Comparison of ENCODE assay signal across 19 cellular contexts in the genomic region with DNA sequence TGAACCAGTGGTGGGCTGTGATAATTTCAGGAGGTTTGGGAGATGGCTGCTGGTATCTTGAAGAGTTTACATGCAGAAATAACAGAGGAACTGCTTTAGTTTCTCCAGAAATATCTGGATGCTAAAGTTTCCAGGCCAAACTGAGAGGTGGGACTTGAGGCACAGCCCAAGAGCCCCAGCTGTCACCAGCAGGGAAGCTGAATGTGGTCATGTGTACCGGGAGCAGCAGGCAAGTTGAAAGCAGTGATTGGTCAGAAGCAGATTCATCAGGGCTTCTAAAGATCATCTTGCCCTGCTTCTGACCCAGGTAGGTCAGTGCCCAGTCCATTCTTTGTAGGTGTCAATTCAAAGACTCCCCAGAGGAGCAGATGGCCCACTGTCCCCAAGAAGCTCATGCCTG. TPM values are rescaled to one million over a fixed set of nuclear protein-coding genes. Genes with fewer than 3 reads are reported as not detected.
DNase-seq lines count a peak whose midpoint lies in the region; FAIRE-seq and TF ChIP-seq lines count a peak whose summit lies in the region.
"Had no signal": no experiment of that assay in that cellular context is flagged by ENCODE, and none has a peak within 500 bp of the region (broad histone marks: within the 10 kb centered on the region; RNA-seq: fewer than 3 reads in every experiment).

No MANE protein-coding gene starts in this region.

- no peak overlapping the region for H3K4me3 ChIP-seq in astrocyte (ENCODE audit: insufficient read depth, low read depth, low read length)
- H3K4me3 ChIP-seq in keratinocyte (ENCODE audit: control insufficient read depth in 2 of 3, extremely low read depth in 1 of 3, insufficient read depth in 2 of 3, low read depth in 1 of 3, low read length in 3 of 3), result no peak overlapping the region
- H3K4me3 ChIP-seq: MG63 had no signal

- H3K9ac ChIP-seq in astrocyte (ENCODE audit: low read length) (no peak overlapping the region), keratinocyte (ENCODE audit: control insufficient read depth, extremely low read depth, insufficient read depth, low read length) (no peak overlapping the region)

- H3K79me2 ChIP-seq in astrocyte (ENCODE audit: insufficient read depth, low read length) (no peaks in the 10 kb centered on the region), keratinocyte (ENCODE audit: control insufficient read depth, insufficient read depth, low read length) (no peaks in the 10 kb centered on the region)

- CTCF ChIA-PET in activated naive CD4-positive, alpha-beta T cell treated with anti-CD3 and anti-CD28 coated beads for 36 hours (lab: Charles Lee), result no interaction called here

- H3K27me3 ChIP-seq in astrocyte (ENCODE audit: insufficient read depth, low read length) (peaks cover 4% of the 10 kb centered on the region), keratinocyte (ENCODE audit: control insufficient read depth, extremely low read depth, insufficient read depth, low read length) (no peaks in the 10 kb centered on the region)
- H3K27me3 ChIP-seq: MG63 had no signal

- H3K4me3 Mint-ChIP-seq in activated naive CD4-positive, alpha-beta T cell treated with anti-CD3 and anti-CD28 coated beads for 36 hours, result no peak overlapping the region
- H3K4me3 Mint-ChIP-seq in astrocyte (ENCODE audit: unreplicated experiment), result no peak overlapping the region

- H3K9me3 Mint-ChIP-seq in activated naive CD4-positive, alpha-beta T cell treated with anti-CD3 and anti-CD28 coated beads for 36 hours, result no peaks in the 10 kb centered on the region
- H3K9me3 Mint-ChIP-seq in astrocyte (ENCODE audit: unreplicated experiment), result peaks cover 2% of the 10 kb centered on the region

- H4K20me1 ChIP-seq in astrocyte (ENCODE audit: insufficient read depth, low read length), result no peaks in the 10 kb centered on the region
- no peaks in the 10 kb centered on the region for H4K20me1 ChIP-seq in keratinocyte (ENCODE audit: control insufficient read depth, extremely low read depth, insufficient read depth, low read length)

- H2AFZ ChIP-seq in astrocyte (ENCODE audit: low read depth, low read length), result no peak overlapping the region
- H2AFZ ChIP-seq in keratinocyte (ENCODE audit: control insufficient read depth, low read length), result no peak overlapping the region

- dilution Hi-C loops in keratinocyte (cut with MboI; ENCODE audit: extremely low pct_ligation_motif_present, low sequenced_read_pairs), result no loop called here

- H3K27ac Mint-ChIP-seq in activated naive CD4-positive, alpha-beta T cell treated with anti-CD3 and anti-CD28 coated beads for 36 hours, result peak overlapping the region; percentile 25
- peak overlapping the region; percentile 97 for H3K27ac Mint-ChIP-seq in astrocyte (ENCODE audit: unreplicated experiment)

- no peak for DNase-seq in activated naive CD4-positive, alpha-beta T cell treated with anti-CD3 and anti-CD28 coated beads for 36 hours
- DNase-seq in activated naive CD4-positive, alpha-beta T cell (lab: John Stamatoyannopoulos, UW), result no peak
- DNase-seq in astrocyte (ENCODE audit: low read depth) (no peak), keratinocyte (ENCODE audit: low read depth, low spot score) (no peak), amygdala (lab: John Stamatoyannopoulos, UW) (no peak), ACHN (no peak), activated gamma-delta T cell treated with Interleukin-2 at 50 U/mL for 16 hours (no peak), T-helper 2 cell (no peak)
- DNase-seq: DMS 273 treated with DMSO at 0.1 percent for 48 hours, GOT3, KBM-7, MG63, NCI-H1092, NCI-H146, NCI-H2081, NCI-H524, Right ventricle myocardium superior had no signal

- in situ Hi-C loops in ACHN (cut with HindIII; ENCODE audit: low pct_ligation_motif_present, low pct_unique_long_range_greater_than_20kb, low sequenced_read_pairs), result no loop called here

- TF ChIP-seq CTCF in astrocyte (IDR thresholded peaks at IDR 0.05; ENCODE audit: insufficient read depth, low read depth, low read length), result no peak
- TF ChIP-seq CTCF in keratinocyte (optimal IDR thresholded peaks at IDR 0.05 in 1 of 3, IDR thresholded peaks at IDR 0.05 in 1 of 3, conservative IDR thresholded peaks at IDR 0.05 in 1 of 3; ENCODE audit: extremely low read depth in 1 of 3, insufficient read depth in 2 of 3, low read length in 3 of 3), result no peak

- no peaks in the 10 kb centered on the region for H3K9me1 ChIP-seq in keratinocyte (ENCODE audit: control insufficient read depth, extremely low read depth, insufficient read depth, low read length)

- H3K36me3 ChIP-seq in astrocyte (ENCODE audit: insufficient read depth, low read length) (no peaks in the 10 kb centered on the region), keratinocyte (ENCODE audit: control insufficient read depth in 2 of 2, extremely low read depth in 1 of 2, insufficient read depth in 2 of 2, low read length in 2 of 2) (no peaks in the 10 kb centered on the region)
- H3K36me3 ChIP-seq: MG63 had no signal

- no peak for FAIRE-seq in astrocyte (lab: Jason Lieb, UNC)
- FAIRE-seq in keratinocyte (lab: Jason Lieb, UNC), result no peak

- H3K27me3 Mint-ChIP-seq in activated naive CD4-positive, alpha-beta T cell treated with anti-CD3 and anti-CD28 coated beads for 36 hours (ENCODE audit: low read depth), result no peaks in the 10 kb centered on the region
- H3K27me3 Mint-ChIP-seq in astrocyte (ENCODE audit: low read depth, unreplicated experiment), result no peaks in the 10 kb centered on the region

- H3K36me3 Mint-ChIP-seq in activated naive CD4-positive, alpha-beta T cell treated with anti-CD3 and anti-CD28 coated beads for 36 hours (ENCODE audit: low read depth), result no peaks in the 10 kb centered on the region
- peaks cover 1% of the 10 kb centered on the region for H3K36me3 Mint-ChIP-seq in astrocyte (ENCODE audit: low read depth, unreplicated experiment)

- H3K4me1 ChIP-seq in astrocyte (ENCODE audit: insufficient read depth, low read length), result peaks cover 25% of the 10 kb centered on the region
- H3K4me1 ChIP-seq in keratinocyte (ENCODE audit: control insufficient read depth, extremely low read depth, insufficient read depth, low read length), result peaks cover 47% of the 10 kb centered on the region

- H3K9me3 ChIP-seq in astrocyte (ENCODE audit: insufficient read depth, low read depth, low read length) (no peaks in the 10 kb centered on the region), keratinocyte (ENCODE audit: control insufficient read depth, low read depth, low read length) (no peaks in the 10 kb centered on the region)
- H3K9me3 ChIP-seq: MG63 had no signal

- intact Hi-C loops in activated naive CD4-positive, alpha-beta T cell treated with anti-CD3 and anti-CD28 coated beads for 36 hours (cut with micrococcal nuclease), result no loop called here

- H3K27ac ChIP-seq in astrocyte (ENCODE audit: low read depth, low read length) (peak overlapping the region; percentile 50), keratinocyte (ENCODE audit: control insufficient read depth, insufficient read depth, low read length) (peak overlapping the region; percentile 62)
- H3K27ac ChIP-seq: 22Rv1, C4-2B had no signal

- peaks cover 9% of the 10 kb centered on the region for H3K4me1 Mint-ChIP-seq in activated naive CD4-positive, alpha-beta T cell treated with anti-CD3 and anti-CD28 coated beads for 36 hours (ENCODE audit: low read depth)
- H3K4me1 Mint-ChIP-seq in astrocyte (ENCODE audit: low read depth, unreplicated experiment), result peaks cover 72% of the 10 kb centered on the region

- no peak overlapping the region for H3K4me2 ChIP-seq in astrocyte (ENCODE audit: low read length)
- H3K4me2 ChIP-seq in keratinocyte (ENCODE audit: control insufficient read depth, extremely low read depth, insufficient read depth, low read depth, low read length), result no peak overlapping the region

RNA-seq across cellular contexts. Expression of gene RPTN, which starts 7.9 kb away (rescaled TPM):
- not detected for total RNA-seq in activated naive CD4-positive, alpha-beta T cell treated with anti-CD3 and anti-CD28 coated beads for 36 hours
- total RNA-seq in astrocyte, result 0.07 and 0.09 TPM in 2 replicates
- 0.37 to 0.64 TPM (median 0.42 TPM) in 3 replicates for polyA plus RNA-seq in keratinocyte
- polyA plus RNA-seq in keratinocyte (2011; ENCODE audit: low read depth), result 10.9 TPM
- 0.31 and 0.75 TPM in 2 replicates for polyA plus RNA-seq in keratinocyte (2011; cell fraction: cytosol; rRNA removed)
- 0.99 and 3.8 TPM in 2 replicates for polyA plus RNA-seq in keratinocyte (2011; cell fraction: nucleus; rRNA removed)
- 0.18 and 5.0 TPM in 2 replicates for polyA plus RNA-seq in keratinocyte (2012; ENCODE audit: low replicate concordance)
- 0.43 to 1.2 TPM (median 0.49 TPM) in 3 replicates for polyA minus RNA-seq in keratinocyte
- polyA minus RNA-seq in keratinocyte (2011; cell fraction: cytosol; rRNA and poly(A)+ RNA removed), result 0.77 TPM
- 1.2 and 1.6 TPM in 2 replicates for polyA minus RNA-seq in keratinocyte (2011; cell fraction: nucleus; rRNA and poly(A)+ RNA removed)
- total RNA-seq: Right ventricle myocardium superior had no signal

RNA-seq across cellular contexts. Expression of gene TCHH, which starts 51.7 kb away (rescaled TPM):
- total RNA-seq in activated naive CD4-positive, alpha-beta T cell treated with anti-CD3 and anti-CD28 coated beads for 36 hours, result not detected
- total RNA-seq in astrocyte, result 0.70 and 0.86 TPM in 2 replicates
- 0.07 to 0.25 TPM (median 0.14 TPM) in 3 replicates for polyA plus RNA-seq in keratinocyte
- 90.7 TPM for polyA plus RNA-seq in keratinocyte (2011; ENCODE audit: low read depth)
- 0.19 TPM in 2 replicates for polyA plus RNA-seq in keratinocyte (2011; cell fraction: cytosol; rRNA removed)
- 0.71 and 0.83 TPM in 2 replicates for polyA plus RNA-seq in keratinocyte (2011; cell fraction: nucleus; rRNA removed)
- polyA plus RNA-seq in keratinocyte (2012; ENCODE audit: low replicate concordance), result 0.30 and 42.4 TPM in 2 replicates
- 0.03 to 0.13 TPM in 2 of 3 replicates, not detected in the other for polyA minus RNA-seq in keratinocyte
- polyA minus RNA-seq in keratinocyte (2011; cell fraction: cytosol; rRNA and poly(A)+ RNA removed), result not detected
- polyA minus RNA-seq in keratinocyte (2011; cell fraction: nucleus; rRNA and poly(A)+ RNA removed), result 0.47 and 0.53 TPM in 2 replicates
- total RNA-seq: Right ventricle myocardium superior had no signal

RNA-seq across cellular contexts. Expression of gene HRNR, which starts 57.0 kb away (rescaled TPM):
- total RNA-seq in activated naive CD4-positive, alpha-beta T cell treated with anti-CD3 and anti-CD28 coated beads for 36 hours, result not detected
- not detected in 2 replicates for total RNA-seq in astrocyte
- 0.03 to 0.09 TPM (median 0.06 TPM) in 3 replicates for polyA plus RNA-seq in keratinocyte
- 5.9 TPM for polyA plus RNA-seq in keratinocyte (2011; ENCODE audit: low read depth)
- under 0.01 and 0.01 TPM in 2 replicates for polyA plus RNA-seq in keratinocyte (2011; cell fraction: cytosol; rRNA removed)
- polyA plus RNA-seq in keratinocyte (2011; cell fraction: nucleus; rRNA removed), result 0.09 and 0.20 TPM in 2 replicates
- polyA plus RNA-seq in keratinocyte (2012; ENCODE audit: low replicate concordance), result 0.10 and 14.0 TPM in 2 replicates
- 0.10 to 0.56 TPM (median 0.54 TPM) in 3 replicates for polyA minus RNA-seq in keratinocyte
- polyA minus RNA-seq in keratinocyte (2011; cell fraction: cytosol; rRNA and poly(A)+ RNA removed), result not detected
- 0.54 and 1.5 TPM in 2 replicates for polyA minus RNA-seq in keratinocyte (2011; cell fraction: nucleus; rRNA and poly(A)+ RNA removed)
- total RNA-seq: Right ventricle myocardium superior had no signal
